Comparison of ENCODE assay signal across 25 cellular contexts in genomic region chr17:28957992-28958355, GRCh38. TPM values are rescaled to one million over a fixed set of nuclear protein-coding genes. Genes with fewer than 3 reads are reported as not detected.
DNase-seq lines count a peak whose midpoint lies in the region; ATAC-seq, FAIRE-seq and TF ChIP-seq lines count a peak whose summit lies in the region.
"Had no signal": no experiment of that assay in that cellular context is flagged by ENCODE, and none has a peak within 500 bp of the region (broad histone marks: within the 10 kb centered on the region; RNA-seq: fewer than 3 reads in every experiment).

No MANE protein-coding gene starts in this region.

- peaks cover 4% of the 10 kb centered on the region for H3K27me3 Mint-ChIP-seq in endodermal cell (ENCODE audit: insufficient read depth)
- H3K27me3 Mint-ChIP-seq: CD4-positive, CD25-positive, alpha-beta regulatory T cell had no signal

- peaks cover 3% of the 10 kb centered on the region for H3K4me1 ChIP-seq in endodermal cell (ENCODE audit: control insufficient read depth, insufficient read depth, low read length)
- H3K4me1 ChIP-seq in esophagus muscularis mucosa = peaks cover 2 to 7% (median 7%) of the 10 kb centered on the region in 4 donors
- no peaks in the 10 kb centered on the region for H3K4me1 ChIP-seq in small intestine (ENCODE audit: control insufficient read depth in 2 of 2, insufficient read depth in 1 of 2, low read depth in 1 of 2, low read length in 1 of 2)

- H3K27ac ChIP-seq in endodermal cell (ENCODE audit: low read depth, low read length) (no peak overlapping the region), esophagus muscularis mucosa (replicated peaks in 1 of 4) (no peak overlapping the region), small intestine (ENCODE audit: low read depth in 1 of 2, low read length in 1 of 2) (no peak overlapping the region)

- no peak overlapping the region for H3K27ac Mint-ChIP-seq in endodermal cell
- H3K27ac Mint-ChIP-seq: CD4-positive, CD25-positive, alpha-beta regulatory T cell; GM23338; H9; IgD-negative memory B cell had no signal

- no peak overlapping the region for H3K9ac ChIP-seq in endodermal cell (ENCODE audit: extremely low read depth, low read length, poor library complexity, severe bottlenecking)

- H3K27me3 ChIP-seq in endodermal cell (ENCODE audit: control insufficient read depth, insufficient read depth, low read length, poor library complexity, severe bottlenecking) (no peaks in the 10 kb centered on the region), esophagus muscularis mucosa (no peaks in the 10 kb centered on the region), small intestine (ENCODE audit: control insufficient read depth in 2 of 2, insufficient read depth in 2 of 2, low read length in 2 of 2) (no peaks in the 10 kb centered on the region)
- H3K27me3 ChIP-seq: BE2C had no signal

- peak; percentile 20 for DNase-seq in 8988T
- DNase-seq in HuH-7.5 (ENCODE audit: low spot score) = peak; percentile 2
- peak; percentile 41 for DNase-seq in endodermal cell
- DNase-seq in posterior vena cava (ENCODE audit: low spot score) = peak; percentile 57
- DNase-seq in esophagus muscularis mucosa (ENCODE audit: extremely low spot score) = no peak
- DNase-seq in small intestine = no peak
- DNase-seq: ACHN; BE2C; C1 segment of cervical spinal cord; CD4-positive, CD25-positive, alpha-beta regulatory T cell; CD8-positive, alpha-beta memory T cell; COR-L47; DMS 273 treated with DMSO at 0.1 percent for 48 hours; DMS53; DND-41; EL; H9 had no signal

- ATAC-seq in GM21576 (IDR thresholded peaks at IDR 0.05; ENCODE audit: unreplicated experiment) = no peak
- ATAC-seq: GM12878, GM23338 had no signal

- no peaks in the 10 kb centered on the region for H3K9me3 Mint-ChIP-seq in endodermal cell
- H3K9me3 Mint-ChIP-seq: CD4-positive, CD25-positive, alpha-beta regulatory T cell; CD8-positive, alpha-beta memory T cell; GM23338; H9; IgD-negative memory B cell had no signal

- H3K36me3 Mint-ChIP-seq in endodermal cell (ENCODE audit: low read depth) = no peaks in the 10 kb centered on the region
- H3K36me3 Mint-ChIP-seq: CD4-positive, CD25-positive, alpha-beta regulatory T cell; CD8-positive, alpha-beta memory T cell had no signal

- H3K9me3 ChIP-seq in endodermal cell (ENCODE audit: control insufficient read depth, low read length) (no peaks in the 10 kb centered on the region), esophagus muscularis mucosa (no peaks in the 10 kb centered on the region), small intestine (ENCODE audit: control insufficient read depth, low read depth) (no peaks in the 10 kb centered on the region)
- H3K9me3 ChIP-seq: BE2C had no signal

- intact Hi-C loops in posterior vena cava (cut with DNase I) (no loop called here), esophagus muscularis mucosa (cut with DNase I) (no loop called here)

- TF ChIP-seq POLR2A in esophagus muscularis mucosa (IDR thresholded peaks at IDR 0.05; ENCODE audit: low read depth) = no peak

- 92 to 97% methylated on average over 7 of the region's 7 CpGs for WGBS in endodermal cell (ENCODE audit: insufficient coverage in 1 of 2, insufficient read length in 1 of 2), 2 experiments
- WGBS in esophagus muscularis mucosa = 100% methylated on average over 1 of the region's 7 CpGs
- 90 to 95% (median 95%) methylated on average over 7 of the region's 7 CpGs for WGBS in small intestine, 3 donors

- TF ChIP-seq EP300 in esophagus muscularis mucosa (IDR thresholded peaks at IDR 0.05) = no peak

- TF ChIP-seq CTCF in endodermal cell (conservative IDR thresholded peaks at IDR 0.05) = no peak
- no peak for TF ChIP-seq CTCF in esophagus muscularis mucosa (IDR thresholded peaks at IDR 0.05)

- no peak overlapping the region for H3K4me3 Mint-ChIP-seq in endodermal cell
- H3K4me3 Mint-ChIP-seq: CD4-positive, CD25-positive, alpha-beta regulatory T cell; CD8-positive, alpha-beta memory T cell; GM23338; H9; IgD-negative memory B cell had no signal

- H3K4me1 Mint-ChIP-seq in endodermal cell = peaks cover 5% of the 10 kb centered on the region
- H3K4me1 Mint-ChIP-seq: CD8-positive, alpha-beta memory T cell had no signal

- FAIRE-seq in small intestine (lab: Jason Lieb, UNC) = no peak
- FAIRE-seq: A204.1, GM12878, GM19239, HTR-8/SVneo had no signal

- H3K4me3 ChIP-seq in endodermal cell (ENCODE audit: low read length) = no peak overlapping the region
- no peak overlapping the region for H3K4me3 ChIP-seq in esophagus muscularis mucosa
- no peak overlapping the region for H3K4me3 ChIP-seq in small intestine (ENCODE audit: low read depth in 1 of 2, low read length in 2 of 2)
- H3K4me3 ChIP-seq: GM12878, GM23338 had no signal

- H3K36me3 ChIP-seq in endodermal cell (ENCODE audit: control insufficient read depth, insufficient read depth, low read length) (no peaks in the 10 kb centered on the region), esophagus muscularis mucosa (peaks cover 0 to 6% (median 0%) of the 10 kb centered on the region in 4 donors), small intestine (ENCODE audit: control insufficient read depth in 2 of 2, insufficient read depth in 2 of 2, low read length in 2 of 2) (no peaks in the 10 kb centered on the region)
- H3K36me3 ChIP-seq: BE2C had no signal

RNA-seq across cellular contexts. Expression of gene PHF12, which starts 6.7 kb away (rescaled TPM):
- 10 to 100 TPM; 60.0 to 61.0 TPM for total RNA-seq in endodermal cell
- polyA plus RNA-seq in endodermal cell (2013, experiment 1 of 2) = 41.2 TPM
- polyA plus RNA-seq in endodermal cell (2013, experiment 2 of 2) = 39.4 TPM
- 10 to 100 TPM; 26.7 to 32.3 TPM for total RNA-seq in posterior vena cava
- total RNA-seq in esophagus muscularis mucosa = 10 to 100 TPM; 27.8 to 44.5 (median 36.7) TPM
- 10 to 100 TPM in 2 of 3 donors, 1 to 10 TPM in 1; 6.5 to 15.2 (median 15.0) TPM for polyA plus RNA-seq in small intestine

RNA-seq across cellular contexts. Expression of gene SEZ6, which starts 47.9 kb away (rescaled TPM):
- total RNA-seq in endodermal cell = under 1 TPM in 1 of 2 donors, not detected in 1; 0.20 TPM
- polyA plus RNA-seq in endodermal cell (2013, experiment 1 of 2) = 18.6 TPM
- 27.2 TPM for polyA plus RNA-seq in endodermal cell (2013, experiment 2 of 2)
- total RNA-seq in posterior vena cava = not detected
- under 1 TPM in 3 of 4 donors, not detected in 1; 0.42 to 0.83 (median 0.52) TPM for total RNA-seq in esophagus muscularis mucosa
- 1 to 10 TPM in 1 of 3 donors, not detected in 2; 1.1 TPM for polyA plus RNA-seq in small intestine
- total RNA-seq: CD8-positive, alpha-beta memory T cell; G401; GM12878 had no signal

RNA-seq across cellular contexts. Expression of gene DHRS13, which starts 55.1 kb away (rescaled TPM):
- 10 to 100 TPM; 19.1 to 24.8 TPM for total RNA-seq in endodermal cell
- 17.5 TPM for polyA plus RNA-seq in endodermal cell (2013, experiment 1 of 2)
- 14.9 TPM for polyA plus RNA-seq in endodermal cell (2013, experiment 2 of 2)
- total RNA-seq in posterior vena cava = 1 to 10 TPM; 3.7 to 4.0 TPM
- 10 to 100 TPM in 1 of 4 donors, 1 to 10 TPM in 3; 3.7 to 14.2 (median 5.9) TPM for total RNA-seq in esophagus muscularis mucosa
- polyA plus RNA-seq in small intestine = 10 to 100 TPM in 1 of 3 donors, 1 to 10 TPM in 2; 7.3 to 11.3 (median 7.6) TPM

Comparison
In these comparisons a context has a peak if more than half of its experiments do, and no peak if none do; other contexts are left out.
1. DNase-seq: peak in 8988T (single experiment), HuH-7.5 (single experiment), endodermal cell (single experiment) and posterior vena cava (single experiment); none in esophagus muscularis mucosa (single experiment) and small intestine (single experiment).